ENCODE assay signal across 8 cellular contexts in the genomic region with DNA sequence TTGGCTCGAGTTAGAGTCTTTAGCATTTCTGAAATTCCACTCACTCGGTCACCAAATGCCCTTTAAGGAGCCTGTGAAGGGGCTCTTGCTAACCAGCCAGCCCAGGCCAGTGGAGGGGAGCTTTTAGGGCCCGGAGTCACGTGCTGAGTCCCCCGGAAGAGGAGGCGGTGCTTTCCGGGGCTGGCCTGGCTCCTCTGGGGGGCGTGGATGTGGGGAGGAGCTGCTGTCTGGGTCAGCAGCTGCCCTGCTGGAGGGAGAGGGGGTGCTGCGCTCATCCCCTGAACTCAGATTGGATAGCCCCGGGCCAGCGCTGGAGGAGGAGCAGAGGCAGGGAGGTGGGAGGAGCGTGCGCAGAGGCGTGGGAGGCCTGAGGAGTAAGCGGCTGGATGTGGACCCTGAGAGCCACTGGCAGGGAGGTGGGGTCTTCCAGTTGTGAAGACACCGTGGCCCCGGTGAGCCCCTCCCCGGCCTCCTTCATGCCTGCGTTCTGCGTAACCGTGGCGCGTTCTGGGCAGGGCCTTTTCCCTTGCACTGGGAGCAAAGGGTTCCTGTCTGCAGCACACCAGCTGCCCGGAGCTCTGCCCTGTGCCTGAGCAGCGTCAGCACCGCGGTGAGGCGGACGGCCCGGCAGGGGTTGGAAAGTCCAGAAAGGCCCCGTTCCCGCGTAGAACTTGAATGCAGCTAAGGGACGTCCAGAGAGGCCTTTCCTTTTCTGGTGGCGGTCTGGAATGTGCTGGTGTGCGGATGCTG. TPM values are rescaled to one million over a fixed set of nuclear protein-coding genes. Genes with fewer than 3 reads are reported as not detected.
DNase-seq lines count a peak whose midpoint lies in the region; ATAC-seq and TF ChIP-seq lines count a peak whose summit lies in the region.

No MANE protein-coding gene starts in this region.

- H3K9ac ChIP-seq in HUES6 (ENCODE audit: low read length) = peak overlapping the region; percentile 70
- H3K9ac ChIP-seq in mesendoderm (ENCODE audit: low read length) = peak overlapping the region; percentile 61

- no peak overlapping the region for H2AK5ac ChIP-seq in mesendoderm (ENCODE audit: low read length)

- H4K5ac ChIP-seq in mesendoderm (ENCODE audit: low read length) = no peak overlapping the region

- H4K8ac ChIP-seq in mesendoderm (ENCODE audit: low read depth, low read length) = no peak overlapping the region

- no peak overlapping the region for H2BK15ac ChIP-seq in mesendoderm (replicated peaks; ENCODE audit: low read depth)

- H3K36me3 ChIP-seq in HUES6 (ENCODE audit: control insufficient read depth, insufficient read depth, low read length) (peaks cover 28% of the 10 kb centered on the region), mesendoderm (ENCODE audit: control insufficient read depth, insufficient read depth, low read length) (peaks cover 3% of the 10 kb centered on the region)

- no peak overlapping the region for H3K18ac ChIP-seq in mesendoderm (ENCODE audit: low read length)

- no peak overlapping the region for H2BK5ac ChIP-seq in mesendoderm (ENCODE audit: low read length)

- peaks cover 30% of the 10 kb centered on the region for H3K79me1 ChIP-seq in mesendoderm (ENCODE audit: low read length)

- no peaks in the 10 kb centered on the region for H3K9me3 ChIP-seq in HUES6 (ENCODE audit: control insufficient read depth, insufficient read depth, low read depth, low read length)

- no peaks in the 10 kb centered on the region for H3K27me3 ChIP-seq in HUES6 (ENCODE audit: control insufficient read depth, insufficient read depth, low read length)
- no peaks in the 10 kb centered on the region for H3K27me3 ChIP-seq in mesendoderm (ENCODE audit: insufficient read depth, low read length, poor library complexity)

- no peak overlapping the region for H2BK120ac ChIP-seq in mesendoderm (ENCODE audit: low read depth, low read length)

- peaks cover 60% of the 10 kb centered on the region for H3K79me2 ChIP-seq in mesendoderm (ENCODE audit: control insufficient read depth, insufficient read depth, low read length)

- peak overlapping the region; percentile 49 for H3K4me2 ChIP-seq in mesendoderm (ENCODE audit: low read length)

- no peak overlapping the region for H3K4ac ChIP-seq in mesendoderm (ENCODE audit: low read depth, low read length)

- WGBS in mesendoderm (ENCODE audit: extremely low coverage, insufficient coverage, low lambda C conversion rate) = no CpG with 5 or more reads among the region's 36 CpGs

- H3K23ac ChIP-seq in mesendoderm (ENCODE audit: low read length) = no peak overlapping the region

- H3K4me3 ChIP-seq in HUES6 (ENCODE audit: low read depth, low read length) (peak overlapping the region; percentile 49), epithelial cell of esophagus (ENCODE audit: low read length) (peak overlapping the region; percentile 36), mesendoderm (ENCODE audit: low read length) (no peak overlapping the region)

- no peak for TF ChIP-seq CTCF in epithelial cell of esophagus (IDR thresholded peaks at IDR 0.05; ENCODE audit: insufficient read depth, low read depth, low read length, missing control alignments)

- H3K4me1 ChIP-seq in HUES6 (ENCODE audit: control insufficient read depth, insufficient read depth, low read length) = peaks cover 19% of the 10 kb centered on the region
- no peaks in the 10 kb centered on the region for H3K4me1 ChIP-seq in mesendoderm (ENCODE audit: control insufficient read depth, low read depth, low read length)

- DNase-seq in activated T-cell treated with anti-CD3 and anti-CD28 coated beads for 48 hours (ENCODE audit: low read depth) (peak; percentile 55), epithelial cell of esophagus (ENCODE audit: low read depth) (peak; percentile 82), mesendoderm (peak; percentile 99), NCI-H187 treated with DMSO at 0.1 percent for 48 hours (lab: John Stamatoyannopoulos, UW) (no peak), NCI-H748 (lab: John Stamatoyannopoulos, UW; ENCODE audit: unreplicated experiment) (no peak)
- peak; percentile 49 for DNase-seq in stimulated activated CD8-positive, alpha-beta memory T cell treated with anti-CD3 and anti-CD28 coated beads, Interleukin-12 subunit alpha, Interleukin-12 subunit beta, amount 100 ng/mL, for 24 hours (ENCODE audit: extremely low read depth)

- peak; percentile 54 for ATAC-seq in GM18858 (IDR thresholded peaks at IDR 0.05; ENCODE audit: unreplicated experiment)

- peak overlapping the region; percentile 52 for H3K56ac ChIP-seq in mesendoderm (ENCODE audit: low read length)

- peak overlapping the region; percentile 79; the same call in 1 of the 2 replicates for H3K27ac ChIP-seq in HUES6 (ENCODE audit: low read depth, low read length)
- peak overlapping the region; percentile 43 for H3K27ac ChIP-seq in mesendoderm (ENCODE audit: low read depth, low read length)

RNA-seq across cellular contexts. Expression of a gene that starts 19.7 kb away (rescaled TPM):
- 57.0 TPM for polyA plus RNA-seq in mesendoderm (2013, experiment 1 of 2)
- polyA plus RNA-seq in mesendoderm (2013, experiment 2 of 2) = 55.7 TPM

RNA-seq across cellular contexts. Expression of a gene that starts 37.6 kb away (rescaled TPM):
- 4.3 TPM for polyA plus RNA-seq in mesendoderm (2013, experiment 1 of 2)
- polyA plus RNA-seq in mesendoderm (2013, experiment 2 of 2) = 4.6 TPM

Comparison
In these comparisons a context has a peak if more than half of its experiments do, and no peak if none do; other contexts are left out.
1. DNase-seq: peak in activated T-cell treated with anti-CD3 and anti-CD28 coated beads for 48 hours (single experiment), epithelial cell of esophagus (single experiment), mesendoderm (single experiment) and stimulated activated CD8-positive, alpha-beta memory T cell treated with anti-CD3 and anti-CD28 coated beads, Interleukin-12 subunit alpha, Interleukin-12 subunit beta, amount 100 ng/mL, for 24 hours (single experiment); none in NCI-H187 treated with DMSO at 0.1 percent for 48 hours (single experiment) and NCI-H748 (single experiment).